In genomic region chr4:65071532-65071931, GRCh38 we compare ENCODE assay signal across 11 cellular contexts.
"Had no signal": no experiment of that assay in that cellular context is flagged by ENCODE, and none has a peak within 500 bp of the region (broad histone marks: within the 10 kb centered on the region; RNA-seq: fewer than 3 reads in every experiment).

No MANE protein-coding gene starts in this region.

- H3K9me3 ChIP-seq: gastroesophageal sphincter, suprapubic skin had no signal

- ATAC-seq: activated CD4-positive, CD25-positive, alpha-beta regulatory T cell treated with anti-CD3 and anti-CD28 coated beads, Interleukin-2, amount 50 U/mL, for 24 hours; activated T-cell treated with anti-CD3 and anti-CD28 coated beads, Interleukin-2, amount 50 U/mL, for 4 hours; gastroesophageal sphincter had no signal

- H3K27ac ChIP-seq: cardiac muscle cell, gastroesophageal sphincter, left ventricle myocardium inferior, suprapubic skin had no signal

- H3K27me3 ChIP-seq: cardiac muscle cell, gastroesophageal sphincter, suprapubic skin had no signal

- H3K4me3 ChIP-seq: cardiac muscle cell, gastroesophageal sphincter, left ventricle myocardium inferior, suprapubic skin had no signal

- H3K4me1 ChIP-seq: gastroesophageal sphincter, left ventricle myocardium inferior, suprapubic skin had no signal

- H3K36me3 ChIP-seq: cardiac muscle cell, gastroesophageal sphincter, left ventricle myocardium inferior, suprapubic skin had no signal

- DNase-seq: activated CD4-positive, alpha-beta T cell treated with anti-CD3 and anti-CD28 coated beads, Interleukin-2, amount 50 U/mL, for 48 hours; activated gamma-delta T cell; activated T-cell treated with anti-CD3 and anti-CD28 coated beads, Interleukin-2, amount 50 U/mL, for 4 hours; left ventricle myocardium inferior; stimulated activated CD4-positive, alpha-beta T cell treated with anti-CD3 and anti-CD28 coated beads, Interleukin-12 subunit alpha, Interleukin-12 subunit beta, amount 100 ng/mL, for 4 hours; stimulated activated CD4-positive, alpha-beta T cell treated with anti-CD3 and anti-CD28 coated beads, Interleukin-2, amount 100 ng/mL, for 48 hours; stimulated activated naive CD4-positive, alpha-beta T cell treated with Interleukin-2 at 50 U/mL for 16 hours had no signal
